18 cellular contexts compared by ENCODE assay signal in the genomic region with DNA sequence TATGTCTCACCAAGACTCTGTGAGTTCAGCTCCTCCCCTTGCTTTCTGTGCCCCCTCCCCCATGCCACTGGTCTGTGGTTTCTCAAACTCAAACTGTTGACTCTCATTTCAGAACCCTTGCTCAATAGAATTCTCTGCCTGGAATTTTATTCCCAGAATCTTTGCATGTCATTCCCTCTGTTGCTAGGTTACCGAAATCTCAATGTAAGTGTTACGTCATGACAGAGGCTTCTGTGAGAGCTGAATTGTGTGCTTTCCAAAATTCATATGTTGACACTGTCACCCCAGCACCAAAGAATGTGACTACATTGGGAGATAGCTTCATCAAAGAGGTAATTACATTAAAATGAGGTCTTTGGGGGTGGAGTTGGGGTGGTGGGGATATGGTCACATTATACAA.
A peak's percentile ranks its signal among the peaks of the same experiment; 100 is the strongest.
DNase-seq lines count a peak whose midpoint lies in the region; ATAC-seq, FAIRE-seq and TF ChIP-seq lines count a peak whose summit lies in the region.
"Had no signal": no experiment of that assay in that cellular context is flagged by ENCODE, and none has a peak within 500 bp of the region (broad histone marks: within the 10 kb centered on the region; RNA-seq: fewer than 3 reads in every experiment).

No MANE protein-coding gene starts in this region.

- no peak for TF ChIP-seq RAD21 in HepG2 (CRISPR knock-in tag; IDR thresholded peaks at IDR 0.05)

- no peaks in the 10 kb centered on the region for H3K4me1 ChIP-seq in HepG2 (ENCODE audit: insufficient read depth, low read length)
- no peaks in the 10 kb centered on the region for H3K4me1 ChIP-seq in right lobe of liver
- H3K4me1 ChIP-seq: BLaER1, Caco-2 had no signal

- H3K9me3 ChIP-seq in HepG2 (ENCODE audit: low read length), result peaks cover 97% of the 10 kb centered on the region
- no peaks in the 10 kb centered on the region for H3K9me3 ChIP-seq in right lobe of liver
- H3K9me3 ChIP-seq: BLaER1, Caco-2 had no signal

- no peak overlapping the region for H3K9ac ChIP-seq in HepG2 (ENCODE audit: insufficient read depth, low read depth, low read length)
- H3K9ac ChIP-seq: BLaER1, GM23248 had no signal

- DNase-seq in NCI-H2029 (lab: John Stamatoyannopoulos, UW) (peak; percentile 13), NCI-H2029 treated with DMSO at 0.1 percent for 48 hours (lab: John Stamatoyannopoulos, UW) (no peak), HepG2 (ENCODE audit: low spot score) (no peak), right lobe of liver (no peak), omental fat pad (ENCODE audit: low spot score) (no peak)
- DNase-seq: 8988T; AML-193; Caco-2; CD8-positive, alpha-beta memory T cell; DMS53; GM23248 had no signal

- no peak for TF ChIP-seq CTCF in HepG2 (CRISPR knock-in tag; IDR thresholded peaks at IDR 0.05)
- no peak for TF ChIP-seq CTCF in right lobe of liver (IDR thresholded peaks at IDR 0.05)
- no peak for TF ChIP-seq CTCF in omental fat pad (IDR thresholded peaks at IDR 0.05)

- TF ChIP-seq EP300 in HepG2 (IDR thresholded peaks at IDR 0.05; ENCODE audit: low read depth in 2 of 2, low read length in 2 of 2) (no peak), HepG2 (CRISPR knock-in tag; IDR thresholded peaks at IDR 0.05; ENCODE audit: borderline replicate concordance) (no peak)

- in situ Hi-C loops in HepG2 (cut with HindIII; ENCODE audit: extremely low pct_ligation_motif_present, low pct_unique_long_range_greater_than_20kb), result no loop called here

- intact Hi-C loops in HepG2 (cut with micrococcal nuclease; ENCODE audit: unreplicated experiment) (no loop called here), right lobe of liver (cut with DNase I) (no loop called here)

- no peak overlapping the region for H3K4me3 ChIP-seq in HepG2 (replicated peaks in 1 of 3; ENCODE audit: insufficient read depth in 1 of 3, low read depth in 2 of 3, low read length in 3 of 3)
- no peak overlapping the region for H3K4me3 ChIP-seq in right lobe of liver
- H3K4me3 ChIP-seq: BLaER1, GM23248 had no signal

- POLR2A ChIA-PET in HepG2 (lab: Yijun Ruan, JAX), result no interaction called here

- no peak overlapping the region for H3K4me2 ChIP-seq in HepG2 (ENCODE audit: low read depth, low read length)
- H3K4me2 ChIP-seq: BLaER1 had no signal

- H4K20me1 ChIP-seq in HepG2 (ENCODE audit: insufficient read depth, low read length), result no peaks in the 10 kb centered on the region
- H4K20me1 ChIP-seq: BLaER1 had no signal

- no peaks in the 10 kb centered on the region for H3K27me3 ChIP-seq in HepG2 (ENCODE audit: control insufficient read depth in 1 of 2, insufficient read depth in 2 of 2, low read length in 2 of 2)
- no peaks in the 10 kb centered on the region for H3K27me3 ChIP-seq in right lobe of liver
- H3K27me3 ChIP-seq: BLaER1 had no signal

- ATAC-seq in HepG2 (no peak), right lobe of liver (no peak), omental fat pad (ENCODE audit: low FRiP score) (peak; percentile 26), HG03378 (IDR thresholded peaks at IDR 0.05; ENCODE audit: unreplicated experiment) (no peak), HG03521 (IDR thresholded peaks at IDR 0.05; ENCODE audit: unreplicated experiment) (no peak), HG03159 (IDR thresholded peaks at IDR 0.05; ENCODE audit: unreplicated experiment) (no peak)
- ATAC-seq: HCT116 had no signal

- H3K27ac ChIP-seq in HepG2 (ENCODE audit: extremely low read length, insufficient read depth, low read length), result no peak overlapping the region
- H3K27ac ChIP-seq in right lobe of liver, result no peak overlapping the region
- H3K27ac ChIP-seq: BLaER1, GM23248 had no signal

- no peak overlapping the region for H2AFZ ChIP-seq in HepG2 (ENCODE audit: low read length)
- H2AFZ ChIP-seq: GM23248 had no signal

- CTCF ChIA-PET in HepG2 (lab: Yijun Ruan, JAX; ENCODE audit: low intra/inter-chr PET ratio, low total read pairs), result no interaction called here

- no TSS peak for BruUV-seq in HepG2 (replicated peaks; lab: Mats Ljungman, UMichigan)

- no peak for FAIRE-seq in HepG2 (lab: Jason Lieb, UNC)
- FAIRE-seq: GM12891, H54 had no signal

- no peaks in the 10 kb centered on the region for H3K79me2 ChIP-seq in HepG2 (ENCODE audit: insufficient read depth, low read length)

- no peak for TF ChIP-seq POLR2A in HepG2 (IDR thresholded peaks at IDR 0.05; ENCODE audit: insufficient read depth in 1 of 2, low read depth in 2 of 2, low read length in 2 of 2)
- no peak for TF ChIP-seq POLR2A in right lobe of liver (IDR thresholded peaks at IDR 0.05)

- 3% methylated on average over 2 of the region's 2 CpGs for WGBS in HepG2 (ENCODE audit: low lambda C conversion rate)
- WGBS in right lobe of liver (ENCODE audit: insufficient coverage, low coverage, low lambda C conversion rate, missing lambda C conversion rate), result 52% methylated on average over 2 of the region's 2 CpGs

- H3K36me3 ChIP-seq in HepG2 (replicated peaks in 1 of 2; ENCODE audit: control insufficient read depth in 1 of 2, insufficient read depth in 2 of 2, low read length in 2 of 2) (no peaks in the 10 kb centered on the region), right lobe of liver (no peaks in the 10 kb centered on the region)
- H3K36me3 ChIP-seq: BLaER1 had no signal

TF ChIP-seq in HepG2, 621 proteins besides CTCF, POLR2A, EP300 and RAD21:
- TF ChIP-seq ZBTB7A (CRISPR knock-in tag; IDR thresholded peaks at IDR 0.05), result no peak
- TF ChIP-seq, protein P1, sequence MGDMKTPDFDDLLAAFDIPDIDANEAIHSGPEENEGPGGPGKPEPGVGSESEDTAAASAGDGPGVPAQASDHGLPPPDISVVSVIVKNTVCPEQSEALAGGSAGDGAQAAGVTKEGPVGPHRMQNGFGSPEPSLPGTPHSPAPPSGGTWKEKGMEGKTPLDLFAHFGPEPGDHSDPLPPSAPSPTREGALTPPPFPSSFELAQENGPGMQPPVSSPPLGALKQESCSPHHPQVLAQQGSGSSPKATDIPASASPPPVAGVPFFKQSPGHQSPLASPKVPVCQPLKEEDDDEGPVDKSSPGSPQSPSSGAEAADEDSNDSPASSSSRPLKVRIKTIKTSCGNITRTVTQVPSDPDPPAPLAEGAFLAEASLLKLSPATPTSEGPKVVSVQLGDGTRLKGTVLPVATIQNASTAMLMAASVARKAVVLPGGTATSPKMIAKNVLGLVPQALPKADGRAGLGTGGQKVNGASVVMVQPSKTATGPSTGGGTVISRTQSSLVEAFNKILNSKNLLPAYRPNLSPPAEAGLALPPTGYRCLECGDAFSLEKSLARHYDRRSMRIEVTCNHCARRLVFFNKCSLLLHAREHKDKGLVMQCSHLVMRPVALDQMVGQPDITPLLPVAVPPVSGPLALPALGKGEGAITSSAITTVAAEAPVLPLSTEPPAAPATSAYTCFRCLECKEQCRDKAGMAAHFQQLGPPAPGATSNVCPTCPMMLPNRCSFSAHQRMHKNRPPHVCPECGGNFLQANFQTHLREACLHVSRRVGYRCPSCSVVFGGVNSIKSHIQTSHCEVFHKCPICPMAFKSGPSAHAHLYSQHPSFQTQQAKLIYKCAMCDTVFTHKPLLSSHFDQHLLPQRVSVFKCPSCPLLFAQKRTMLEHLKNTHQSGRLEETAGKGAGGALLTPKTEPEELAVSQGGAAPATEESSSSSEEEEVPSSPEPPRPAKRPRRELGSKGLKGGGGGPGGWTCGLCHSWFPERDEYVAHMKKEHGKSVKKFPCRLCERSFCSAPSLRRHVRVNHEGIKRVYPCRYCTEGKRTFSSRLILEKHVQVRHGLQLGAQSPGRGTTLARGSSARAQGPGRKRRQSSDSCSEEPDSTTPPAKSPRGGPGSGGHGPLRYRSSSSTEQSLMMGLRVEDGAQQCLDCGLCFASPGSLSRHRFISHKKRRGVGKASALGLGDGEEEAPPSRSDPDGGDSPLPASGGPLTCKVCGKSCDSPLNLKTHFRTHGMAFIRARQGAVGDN (CRISPR knock-in tag; IDR thresholded peaks at IDR 0.05), result no peak
- TF ChIP-seq ATF7 (IDR thresholded peaks at IDR 0.05), result peak; percentile 66
- TF ChIP-seq ATF7 (CRISPR knock-in tag; IDR thresholded peaks at IDR 0.05), result no peak
- TF ChIP-seq CEBPB (IDR thresholded peaks at IDR 0.05; ENCODE audit: borderline replicate concordance, low read depth, low read length), result no peak
- TF ChIP-seq HDAC1 (CRISPR knock-in tag; IDR thresholded peaks at IDR 0.05), result no peak
- TF ChIP-seq CREB1 (IDR thresholded peaks at IDR 0.05), result peak; percentile 77
- TF ChIP-seq CREB1 (CRISPR knock-in tag; IDR thresholded peaks at IDR 0.05), result no peak
- TF ChIP-seq ZNF430 (CRISPR knock-in tag; IDR thresholded peaks at IDR 0.05), result no peak
TF ChIP-seq in HepG2: peak in this region for 2.
